In the genomic region with DNA sequence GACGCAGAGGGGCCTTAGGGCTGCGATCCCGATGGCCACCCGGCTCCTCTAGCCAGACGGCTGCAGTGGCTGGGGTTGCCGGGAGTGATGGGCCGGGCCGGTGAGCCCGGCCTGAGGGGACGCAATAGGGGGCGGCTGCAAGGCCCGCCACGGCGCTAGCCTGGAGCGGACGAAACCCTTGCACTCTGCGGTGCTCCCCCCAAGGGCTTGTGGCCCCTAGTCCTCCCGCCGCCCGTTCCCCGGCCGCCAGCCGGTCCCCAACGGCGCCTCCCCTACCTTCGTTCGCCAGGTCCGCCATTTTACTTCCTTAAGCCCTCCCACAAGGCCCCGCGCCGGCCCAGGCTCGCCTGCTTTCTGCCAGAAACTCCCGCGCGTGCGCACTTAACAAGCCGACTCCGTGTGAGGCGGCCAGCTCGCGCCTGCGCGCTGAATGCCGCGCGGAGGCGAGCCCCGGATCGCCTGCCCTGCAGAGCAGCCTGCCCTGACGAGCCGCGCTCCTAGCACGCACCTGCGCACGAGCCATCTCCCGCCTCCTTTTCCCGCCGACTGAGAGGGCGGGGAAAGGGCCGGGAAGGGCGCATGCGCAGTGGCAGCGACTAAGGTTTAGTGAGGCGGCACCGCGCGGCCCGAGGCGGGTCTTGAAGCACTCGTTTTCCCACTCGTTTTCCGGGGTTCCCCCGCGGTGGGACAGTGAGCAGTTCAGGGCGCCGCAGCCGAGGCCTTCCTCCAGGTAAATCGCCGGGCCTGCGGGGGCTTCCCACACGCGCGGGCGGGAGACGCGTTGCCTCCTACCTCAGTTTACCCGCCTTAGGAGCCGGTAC, we compare ENCODE assay signal across 1 cellular context.
TF ChIP-seq lines count a peak whose summit lies in the region.

A gene with protein sequence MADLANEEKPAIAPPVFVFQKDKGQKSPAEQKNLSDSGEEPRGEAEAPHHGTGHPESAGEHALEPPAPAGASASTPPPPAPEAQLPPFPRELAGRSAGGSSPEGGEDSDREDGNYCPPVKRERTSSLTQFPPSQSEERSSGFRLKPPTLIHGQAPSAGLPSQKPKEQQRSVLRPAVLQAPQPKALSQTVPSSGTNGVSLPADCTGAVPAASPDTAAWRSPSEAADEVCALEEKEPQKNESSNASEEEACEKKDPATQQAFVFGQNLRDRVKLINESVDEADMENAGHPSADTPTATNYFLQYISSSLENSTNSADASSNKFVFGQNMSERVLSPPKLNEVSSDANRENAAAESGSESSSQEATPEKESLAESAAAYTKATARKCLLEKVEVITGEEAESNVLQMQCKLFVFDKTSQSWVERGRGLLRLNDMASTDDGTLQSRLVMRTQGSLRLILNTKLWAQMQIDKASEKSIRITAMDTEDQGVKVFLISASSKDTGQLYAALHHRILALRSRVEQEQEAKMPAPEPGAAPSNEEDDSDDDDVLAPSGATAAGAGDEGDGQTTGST (minus strand): TSS at position 356 of the 821 bp plus-strand sequence. CDS start 58 bp downstream, at position 298.

TF ChIP-seq in HepG2, 621 proteins besides CTCF, POLR2A, EP300 and RAD21 (continued from another document and continues in another):
- TF ChIP-seq RNF2 (conservative IDR thresholded peaks at IDR 0.05; ENCODE audit: low read depth) (peak; percentile 99), ZFP62 (CRISPR knock-in tag; IDR thresholded peaks at IDR 0.05) (no peak), SRSF1 (optimal IDR thresholded peaks at IDR 0.05; ENCODE audit: low read depth, low read length) (peak; percentile 39), TBX2 (CRISPR knock-in tag; IDR thresholded peaks at IDR 0.05; ENCODE audit: borderline replicate concordance) (peak; percentile 100), FOXA1 (IDR thresholded peaks at IDR 0.05) (no peak), FOXA1 (CRISPR knock-in tag; IDR thresholded peaks at IDR 0.05) (peak; percentile 59), NFYC (CRISPR knock-in tag; IDR thresholded peaks at IDR 0.05) (peak; percentile 81), NR3C1 (CRISPR knock-in tag; IDR thresholded peaks at IDR 0.05) (no peak), MIER2 (CRISPR knock-in tag; IDR thresholded peaks at IDR 0.05) (peak; percentile 92), ZNF441 (CRISPR knock-in tag; IDR thresholded peaks at IDR 0.05; ENCODE audit: borderline replicate concordance) (peak; percentile 99), SRSF9 (IDR thresholded peaks at IDR 0.05; ENCODE audit: borderline replicate concordance, insufficient read depth, low read depth, low read length, poor library complexity, severe bottlenecking) (no peak), ZNF562 (CRISPR knock-in tag; IDR thresholded peaks at IDR 0.05; ENCODE audit: borderline replicate concordance) (peak; percentile 99), HOXA9 (CRISPR knock-in tag; IDR thresholded peaks at IDR 0.05; ENCODE audit: borderline replicate concordance) (peak; percentile 100), PHB2 (IDR thresholded peaks at IDR 0.05; ENCODE audit: partially characterized antibody) (no peak), ZNF766 (CRISPR knock-in tag; IDR thresholded peaks at IDR 0.05; ENCODE audit: borderline replicate concordance) (peak; percentile 100), ATM (IDR thresholded peaks at IDR 0.05; ENCODE audit: borderline replicate concordance) (no peak), CHD2 (IDR thresholded peaks at IDR 0.05; ENCODE audit: low read depth, low read length) (no peak), ZNF790 (CRISPR knock-in tag; IDR thresholded peaks at IDR 0.05; ENCODE audit: borderline replicate concordance) (peak; percentile 100), HOXD1 (CRISPR knock-in tag; IDR thresholded peaks at IDR 0.05) (peak; percentile 99), RXRA (CRISPR knock-in tag; IDR thresholded peaks at IDR 0.05) (peak; percentile 89), NFKB2 (CRISPR knock-in tag; IDR thresholded peaks at IDR 0.05; ENCODE audit: borderline replicate concordance) (peak; percentile 100), ZEB1 (IDR thresholded peaks at IDR 0.05; ENCODE audit: insufficient replicate concordance, low read depth) (no peak), NAIF1 (CRISPR knock-in tag; IDR thresholded peaks at IDR 0.05; ENCODE audit: borderline replicate concordance) (peak; percentile 99), RAD51 (IDR thresholded peaks at IDR 0.05; ENCODE audit: borderline replicate concordance) (no peak), ARNT (IDR thresholded peaks at IDR 0.05) (no peak), ZNF713 (CRISPR knock-in tag; IDR thresholded peaks at IDR 0.05) (peak; percentile 100), ZNF564 (CRISPR knock-in tag; IDR thresholded peaks at IDR 0.05) (peak; percentile 100)
- TF ChIP-seq, protein P1, sequence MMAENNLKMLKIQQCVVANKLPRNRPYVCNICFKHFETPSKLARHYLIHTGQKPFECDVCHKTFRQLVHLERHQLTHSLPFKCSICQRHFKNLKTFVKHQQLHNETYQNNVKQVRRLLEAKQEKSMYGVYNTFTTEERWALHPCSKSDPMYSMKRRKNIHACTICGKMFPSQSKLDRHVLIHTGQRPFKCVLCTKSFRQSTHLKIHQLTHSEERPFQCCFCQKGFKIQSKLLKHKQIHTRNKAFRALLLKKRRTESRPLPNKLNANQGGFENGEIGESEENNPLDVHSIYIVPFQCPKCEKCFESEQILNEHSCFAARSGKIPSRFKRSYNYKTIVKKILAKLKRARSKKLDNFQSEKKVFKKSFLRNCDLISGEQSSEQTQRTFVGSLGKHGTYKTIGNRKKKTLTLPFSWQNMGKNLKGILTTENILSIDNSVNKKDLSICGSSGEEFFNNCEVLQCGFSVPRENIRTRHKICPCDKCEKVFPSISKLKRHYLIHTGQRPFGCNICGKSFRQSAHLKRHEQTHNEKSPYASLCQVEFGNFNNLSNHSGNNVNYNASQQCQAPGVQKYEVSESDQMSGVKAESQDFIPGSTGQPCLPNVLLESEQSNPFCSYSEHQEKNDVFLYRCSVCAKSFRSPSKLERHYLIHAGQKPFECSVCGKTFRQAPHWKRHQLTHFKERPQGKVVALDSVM (CRISPR knock-in tag; IDR thresholded peaks at IDR 0.05), result peak; percentile 90
- TF ChIP-seq, protein P2, sequence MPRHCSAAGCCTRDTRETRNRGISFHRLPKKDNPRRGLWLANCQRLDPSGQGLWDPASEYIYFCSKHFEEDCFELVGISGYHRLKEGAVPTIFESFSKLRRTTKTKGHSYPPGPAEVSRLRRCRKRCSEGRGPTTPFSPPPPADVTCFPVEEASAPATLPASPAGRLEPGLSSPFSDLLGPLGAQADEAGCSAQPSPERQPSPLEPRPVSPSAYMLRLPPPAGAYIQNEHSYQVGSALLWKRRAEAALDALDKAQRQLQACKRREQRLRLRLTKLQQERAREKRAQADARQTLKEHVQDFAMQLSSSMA (CRISPR knock-in tag; IDR thresholded peaks at IDR 0.05), result peak; percentile 99
- TF ChIP-seq, protein P3, sequence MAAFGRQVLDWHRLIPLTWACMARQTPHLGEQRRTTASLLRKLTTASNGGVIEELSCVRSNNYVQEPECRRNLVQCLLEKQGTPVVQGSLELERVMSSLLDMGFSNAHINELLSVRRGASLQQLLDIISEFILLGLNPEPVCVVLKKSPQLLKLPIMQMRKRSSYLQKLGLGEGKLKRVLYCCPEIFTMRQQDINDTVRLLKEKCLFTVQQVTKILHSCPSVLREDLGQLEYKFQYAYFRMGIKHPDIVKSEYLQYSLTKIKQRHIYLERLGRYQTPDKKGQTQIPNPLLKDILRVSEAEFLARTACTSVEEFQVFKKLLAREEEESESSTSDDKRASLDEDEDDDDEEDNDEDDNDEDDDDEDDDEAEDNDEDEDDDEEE (CRISPR knock-in tag; IDR thresholded peaks at IDR 0.05), result peak; percentile 100
- TF ChIP-seq, protein P4, sequence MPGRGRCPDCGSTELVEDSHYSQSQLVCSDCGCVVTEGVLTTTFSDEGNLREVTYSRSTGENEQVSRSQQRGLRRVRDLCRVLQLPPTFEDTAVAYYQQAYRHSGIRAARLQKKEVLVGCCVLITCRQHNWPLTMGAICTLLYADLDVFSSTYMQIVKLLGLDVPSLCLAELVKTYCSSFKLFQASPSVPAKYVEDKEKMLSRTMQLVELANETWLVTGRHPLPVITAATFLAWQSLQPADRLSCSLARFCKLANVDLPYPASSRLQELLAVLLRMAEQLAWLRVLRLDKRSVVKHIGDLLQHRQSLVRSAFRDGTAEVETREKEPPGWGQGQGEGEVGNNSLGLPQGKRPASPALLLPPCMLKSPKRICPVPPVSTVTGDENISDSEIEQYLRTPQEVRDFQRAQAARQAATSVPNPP (CRISPR knock-in tag; IDR thresholded peaks at IDR 0.05), result peak; percentile 100
- TF ChIP-seq, protein P5, sequence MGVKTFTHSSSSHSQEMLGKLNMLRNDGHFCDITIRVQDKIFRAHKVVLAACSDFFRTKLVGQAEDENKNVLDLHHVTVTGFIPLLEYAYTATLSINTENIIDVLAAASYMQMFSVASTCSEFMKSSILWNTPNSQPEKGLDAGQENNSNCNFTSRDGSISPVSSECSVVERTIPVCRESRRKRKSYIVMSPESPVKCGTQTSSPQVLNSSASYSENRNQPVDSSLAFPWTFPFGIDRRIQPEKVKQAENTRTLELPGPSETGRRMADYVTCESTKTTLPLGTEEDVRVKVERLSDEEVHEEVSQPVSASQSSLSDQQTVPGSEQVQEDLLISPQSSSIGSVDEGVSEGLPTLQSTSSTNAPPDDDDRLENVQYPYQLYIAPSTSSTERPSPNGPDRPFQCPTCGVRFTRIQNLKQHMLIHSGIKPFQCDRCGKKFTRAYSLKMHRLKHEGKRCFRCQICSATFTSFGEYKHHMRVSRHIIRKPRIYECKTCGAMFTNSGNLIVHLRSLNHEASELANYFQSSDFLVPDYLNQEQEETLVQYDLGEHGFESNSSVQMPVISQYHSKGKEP (CRISPR knock-in tag; IDR thresholded peaks at IDR 0.05), result peak; percentile 99
- TF ChIP-seq, protein P6, sequence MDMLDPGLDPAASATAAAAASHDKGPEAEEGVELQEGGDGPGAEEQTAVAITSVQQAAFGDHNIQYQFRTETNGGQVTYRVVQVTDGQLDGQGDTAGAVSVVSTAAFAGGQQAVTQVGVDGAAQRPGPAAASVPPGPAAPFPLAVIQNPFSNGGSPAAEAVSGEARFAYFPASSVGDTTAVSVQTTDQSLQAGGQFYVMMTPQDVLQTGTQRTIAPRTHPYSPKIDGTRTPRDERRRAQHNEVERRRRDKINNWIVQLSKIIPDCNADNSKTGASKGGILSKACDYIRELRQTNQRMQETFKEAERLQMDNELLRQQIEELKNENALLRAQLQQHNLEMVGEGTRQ (IDR thresholded peaks at IDR 0.05; ENCODE audit: low read depth, low read length), result no peak
- TF ChIP-seq, protein P6 (CRISPR knock-in tag; IDR thresholded peaks at IDR 0.05; ENCODE audit: borderline replicate concordance), result peak; percentile 74; the same call in 1 of the 2 replicates
- TF ChIP-seq, protein P7, sequence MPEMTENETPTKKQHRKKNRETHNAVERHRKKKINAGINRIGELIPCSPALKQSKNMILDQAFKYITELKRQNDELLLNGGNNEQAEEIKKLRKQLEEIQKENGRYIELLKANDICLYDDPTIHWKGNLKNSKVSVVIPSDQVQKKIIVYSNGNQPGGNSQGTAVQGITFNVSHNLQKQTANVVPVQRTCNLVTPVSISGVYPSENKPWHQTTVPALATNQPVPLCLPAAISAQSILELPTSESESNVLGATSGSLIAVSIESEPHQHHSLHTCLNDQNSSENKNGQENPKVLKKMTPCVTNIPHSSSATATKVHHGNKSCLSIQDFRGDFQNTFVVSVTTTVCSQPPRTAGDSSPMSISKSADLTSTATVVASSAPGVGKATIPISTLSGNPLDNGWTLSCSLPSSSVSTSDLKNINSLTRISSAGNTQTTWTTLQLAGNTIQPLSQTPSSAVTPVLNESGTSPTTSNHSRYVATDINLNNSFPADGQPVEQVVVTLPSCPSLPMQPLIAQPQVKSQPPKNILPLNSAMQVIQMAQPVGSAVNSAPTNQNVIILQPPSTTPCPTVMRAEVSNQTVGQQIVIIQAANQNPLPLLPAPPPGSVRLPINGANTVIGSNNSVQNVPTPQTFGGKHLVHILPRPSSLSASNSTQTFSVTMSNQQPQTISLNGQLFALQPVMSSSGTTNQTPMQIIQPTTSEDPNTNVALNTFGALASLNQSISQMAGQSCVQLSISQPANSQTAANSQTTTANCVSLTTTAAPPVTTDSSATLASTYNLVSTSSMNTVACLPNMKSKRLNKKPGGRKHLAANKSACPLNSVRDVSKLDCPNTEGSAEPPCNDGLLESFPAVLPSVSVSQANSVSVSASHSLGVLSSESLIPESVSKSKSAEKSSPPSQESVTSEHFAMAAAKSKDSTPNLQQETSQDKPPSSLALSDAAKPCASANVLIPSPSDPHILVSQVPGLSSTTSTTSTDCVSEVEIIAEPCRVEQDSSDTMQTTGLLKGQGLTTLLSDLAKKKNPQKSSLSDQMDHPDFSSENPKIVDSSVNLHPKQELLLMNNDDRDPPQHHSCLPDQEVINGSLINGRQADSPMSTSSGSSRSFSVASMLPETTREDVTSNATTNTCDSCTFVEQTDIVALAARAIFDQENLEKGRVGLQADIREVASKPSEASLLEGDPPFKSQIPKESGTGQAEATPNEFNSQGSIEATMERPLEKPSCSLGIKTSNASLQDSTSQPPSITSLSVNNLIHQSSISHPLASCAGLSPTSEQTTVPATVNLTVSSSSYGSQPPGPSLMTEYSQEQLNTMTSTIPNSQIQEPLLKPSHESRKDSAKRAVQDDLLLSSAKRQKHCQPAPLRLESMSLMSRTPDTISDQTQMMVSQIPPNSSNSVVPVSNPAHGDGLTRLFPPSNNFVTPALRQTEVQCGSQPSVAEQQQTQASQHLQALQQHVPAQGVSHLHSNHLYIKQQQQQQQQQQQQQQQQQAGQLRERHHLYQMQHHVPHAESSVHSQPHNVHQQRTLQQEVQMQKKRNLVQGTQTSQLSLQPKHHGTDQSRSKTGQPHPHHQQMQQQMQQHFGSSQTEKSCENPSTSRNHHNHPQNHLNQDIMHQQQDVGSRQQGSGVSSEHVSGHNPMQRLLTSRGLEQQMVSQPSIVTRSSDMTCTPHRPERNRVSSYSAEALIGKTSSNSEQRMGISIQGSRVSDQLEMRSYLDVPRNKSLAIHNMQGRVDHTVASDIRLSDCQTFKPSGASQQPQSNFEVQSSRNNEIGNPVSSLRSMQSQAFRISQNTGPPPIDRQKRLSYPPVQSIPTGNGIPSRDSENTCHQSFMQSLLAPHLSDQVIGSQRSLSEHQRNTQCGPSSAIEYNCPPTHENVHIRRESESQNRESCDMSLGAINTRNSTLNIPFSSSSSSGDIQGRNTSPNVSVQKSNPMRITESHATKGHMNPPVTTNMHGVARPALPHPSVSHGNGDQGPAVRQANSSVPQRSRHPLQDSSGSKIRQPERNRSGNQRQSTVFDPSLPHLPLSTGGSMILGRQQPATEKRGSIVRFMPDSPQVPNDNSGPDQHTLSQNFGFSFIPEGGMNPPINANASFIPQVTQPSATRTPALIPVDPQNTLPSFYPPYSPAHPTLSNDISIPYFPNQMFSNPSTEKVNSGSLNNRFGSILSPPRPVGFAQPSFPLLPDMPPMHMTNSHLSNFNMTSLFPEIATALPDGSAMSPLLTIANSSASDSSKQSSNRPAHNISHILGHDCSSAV (CRISPR knock-in tag; IDR thresholded peaks at IDR 0.05; ENCODE audit: borderline replicate concordance), result peak; percentile 96; the same call in 1 of the 2 replicates
- TF ChIP-seq, protein P8, sequence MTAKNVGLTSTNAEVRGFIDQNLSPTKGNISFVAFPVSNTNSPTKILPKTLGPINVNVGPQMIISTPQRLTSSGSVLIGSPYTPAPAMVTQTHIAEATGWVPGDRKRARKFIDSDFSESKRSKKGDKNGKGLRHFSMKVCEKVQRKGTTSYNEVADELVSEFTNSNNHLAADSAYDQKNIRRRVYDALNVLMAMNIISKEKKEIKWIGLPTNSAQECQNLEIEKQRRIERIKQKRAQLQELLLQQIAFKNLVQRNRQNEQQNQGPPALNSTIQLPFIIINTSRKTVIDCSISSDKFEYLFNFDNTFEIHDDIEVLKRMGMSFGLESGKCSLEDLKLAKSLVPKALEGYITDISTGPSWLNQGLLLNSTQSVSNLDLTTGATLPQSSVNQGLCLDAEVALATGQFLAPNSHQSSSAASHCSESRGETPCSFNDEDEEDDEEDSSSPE (CRISPR knock-in tag; IDR thresholded peaks at IDR 0.05), result peak; percentile 100
